Comparison of ENCODE assay signal across 26 cellular contexts in genomic region chr3:13833506-13834257, GRCh38. TPM values are rescaled to one million over a fixed set of nuclear protein-coding genes. Genes with fewer than 3 reads are reported as not detected.
"Had no signal": no experiment of that assay in that cellular context is flagged by ENCODE, and none has a peak within 500 bp of the region (broad histone marks: within the 10 kb centered on the region; RNA-seq: fewer than 3 reads in every experiment).

No MANE protein-coding gene starts in this region.

- FAIRE-seq: K562, RCC 7860 had no signal

- H3K4me1 Mint-ChIP-seq: activated CD4-positive, alpha-beta T cell treated with anti-CD3 and anti-CD28 coated beads, Interleukin-2, amount 10 ng/mL, durations not matched to agents 7 days and 5 days; activated naive CD8-positive, alpha-beta T cell treated with anti-CD3 and anti-CD28 coated beads, Interleukin-2, amount 50 U/mL, for 24 hours had no signal

- H3K4me1 ChIP-seq: ascending aorta, body of pancreas had no signal

- DNase-seq: activated CD4-positive, alpha-beta T cell treated with anti-CD3 and anti-CD28 coated beads, Interleukin-2, amount 10 ng/mL, durations not matched to agents 7 days and 5 days; activated CD4-positive, CD25-positive, alpha-beta regulatory T cell; activated CD8-positive, alpha-beta memory T cell treated with anti-CD3 and anti-CD28 coated beads, Interleukin-2, amount 50 U/mL, for 4 hours; activated CD8-positive, alpha-beta T cell treated with anti-CD3 and anti-CD28 coated beads for 36 hours; activated naive CD4-positive, alpha-beta T cell treated with anti-CD3 and anti-CD28 coated beads, Interleukin-2, amount 50 U/mL, for 16 hours; activated naive CD8-positive, alpha-beta T cell treated with anti-CD3 and anti-CD28 coated beads, Interleukin-2, amount 50 U/mL, for 24 hours; activated T-cell treated with anti-CD3 and anti-CD28 coated beads, Interleukin-2, amount 50 U/mL, for 72 hours; amniotic stem cell; body of pancreas; central memory CD4-positive, alpha-beta T cell; Karpas-422; MM.1S; NCI-H1105; NCI-H1436; NCI-H1694 treated with DMSO at 0.1 percent for 48 hours; NCI-H2029 treated with DMSO at 0.1 percent for 48 hours; NCI-H510A treated with DMSO at 0.1 percent for 48 hours; NCI-H69; PC-3; T-helper 1 cell had no signal

- H3K4me3 Mint-ChIP-seq: activated CD4-positive, alpha-beta T cell treated with anti-CD3 and anti-CD28 coated beads, Interleukin-2, amount 10 ng/mL, durations not matched to agents 7 days and 5 days; activated CD8-positive, alpha-beta T cell treated with anti-CD3 and anti-CD28 coated beads for 36 hours; activated naive CD8-positive, alpha-beta T cell treated with anti-CD3 and anti-CD28 coated beads, Interleukin-2, amount 50 U/mL, for 24 hours; activated T-cell treated with anti-CD3 and anti-CD28 coated beads, Interleukin-2, amount 50 U/mL, for 72 hours had no signal

- ATAC-seq: activated CD8-positive, alpha-beta T cell treated with anti-CD3 and anti-CD28 coated beads for 36 hours; activated naive CD8-positive, alpha-beta T cell treated with anti-CD3 and anti-CD28 coated beads, Interleukin-2, amount 50 U/mL, for 24 hours; activated T-cell treated with anti-CD3 and anti-CD28 coated beads, Interleukin-2, amount 50 U/mL, for 72 hours; body of pancreas; K562; PC-3 had no signal

- H3K9me3 ChIP-seq: ascending aorta, body of pancreas had no signal

- H3K4me3 ChIP-seq: ascending aorta, body of pancreas, K562, SK-N-MC had no signal

- H3K36me3 ChIP-seq: ascending aorta had no signal

- H3K9me3 Mint-ChIP-seq: activated CD4-positive, alpha-beta T cell treated with anti-CD3 and anti-CD28 coated beads, Interleukin-2, amount 10 ng/mL, durations not matched to agents 7 days and 5 days; activated CD8-positive, alpha-beta T cell treated with anti-CD3 and anti-CD28 coated beads for 36 hours; activated naive CD8-positive, alpha-beta T cell treated with anti-CD3 and anti-CD28 coated beads, Interleukin-2, amount 50 U/mL, for 24 hours; activated T-cell treated with anti-CD3 and anti-CD28 coated beads, Interleukin-2, amount 50 U/mL, for 72 hours had no signal

- H3K27ac Mint-ChIP-seq: activated CD4-positive, alpha-beta T cell treated with anti-CD3 and anti-CD28 coated beads, Interleukin-2, amount 10 ng/mL, durations not matched to agents 7 days and 5 days; activated CD8-positive, alpha-beta T cell treated with anti-CD3 and anti-CD28 coated beads for 36 hours; activated T-cell treated with anti-CD3 and anti-CD28 coated beads, Interleukin-2, amount 50 U/mL, for 72 hours had no signal

- H3K27ac ChIP-seq: ascending aorta, body of pancreas, SK-N-MC, VCaP had no signal

- H3K27me3 ChIP-seq: ascending aorta, body of pancreas had no signal

- H3K27me3 Mint-ChIP-seq: activated CD4-positive, alpha-beta T cell treated with anti-CD3 and anti-CD28 coated beads, Interleukin-2, amount 10 ng/mL, durations not matched to agents 7 days and 5 days had no signal

RNA-seq across cellular contexts. Expression of gene WNT7A, which starts 46.2 kb away (rescaled TPM):
- total RNA-seq: ascending aorta; K562; T-helper 2 cell treated with Interferon-gamma antibody and Interleukin-4, amounts not matched to agents 100 ng/mL and 5 ng/mL, for 36 hours had no signal
